13 cellular contexts compared by ENCODE assay signal in the genomic region with DNA sequence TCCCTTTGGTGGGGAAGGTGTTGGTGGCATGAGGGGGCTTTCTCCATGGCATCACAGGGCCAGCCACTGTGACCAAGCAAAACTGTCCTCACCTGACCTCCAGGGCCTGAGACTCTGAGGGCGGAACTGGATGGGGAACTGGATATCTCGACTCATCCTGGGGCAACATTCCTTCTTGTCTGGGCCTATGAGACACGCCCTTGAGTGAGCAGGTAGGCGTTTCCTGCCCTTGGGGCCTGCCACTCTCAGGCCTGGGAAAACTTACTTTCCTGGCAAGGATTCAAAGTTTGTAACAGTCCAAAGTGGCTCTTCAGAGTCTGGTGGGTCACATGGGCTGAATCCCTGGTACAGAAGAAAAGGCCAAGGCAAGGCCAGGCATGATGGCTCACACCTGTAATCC. TPM values are rescaled to one million over a fixed set of nuclear protein-coding genes. Genes with fewer than 3 reads are reported as not detected.
DNase-seq lines count a peak whose midpoint lies in the region; ATAC-seq and TF ChIP-seq lines count a peak whose summit lies in the region.
"Had no signal": no experiment of that assay in that cellular context is flagged by ENCODE, and none has a peak within 500 bp of the region (broad histone marks: within the 10 kb centered on the region; RNA-seq: fewer than 3 reads in every experiment).

No MANE protein-coding gene starts in this region.

- no peak overlapping the region for H3K4me3 ChIP-seq in choroid plexus epithelial cell (ENCODE audit: low read depth, low read length)

- peaks cover 17% of the 10 kb centered on the region for H3K4me1 Mint-ChIP-seq in mesothelial cell of epicardium

- H3K27me3 Mint-ChIP-seq in mesothelial cell of epicardium (ENCODE audit: low read depth), result peaks cover 19% of the 10 kb centered on the region

- H3K27ac Mint-ChIP-seq in mesothelial cell of epicardium, result peak overlapping the region; percentile 91

- no peak for TF ChIP-seq CTCF in choroid plexus epithelial cell (conservative IDR thresholded peaks at IDR 0.05; ENCODE audit: low read depth, low read length)
- TF ChIP-seq CTCF in mesothelial cell of epicardium (IDR thresholded peaks at IDR 0.05; ENCODE audit: unreplicated experiment), result no peak

- in situ Hi-C loops in Caki2 (cut with HindIII; ENCODE audit: low pct_unique_long_range_greater_than_20kb, low sequenced_read_pairs), result no loop called here

- H3K4me3 Mint-ChIP-seq in mesothelial cell of epicardium, result no peak overlapping the region

- H3K36me3 Mint-ChIP-seq in mesothelial cell of epicardium, result no peaks in the 10 kb centered on the region

- no peak for ATAC-seq in GM21737 (IDR thresholded peaks at IDR 0.05; ENCODE audit: unreplicated experiment)

- DNase-seq in Caki2 (ENCODE audit: low read depth) (peak; percentile 96), LHCN-M2 (ENCODE audit: low read depth) (peak; percentile 39), choroid plexus epithelial cell (ENCODE audit: low read depth) (peak; percentile 33), mesothelial cell of epicardium (ENCODE audit: low spot score in 2 of 2, unreplicated experiment in 2 of 2) (no peak), putamen (ENCODE audit: low spot score) (no peak), SW 1271 (lab: John Stamatoyannopoulos, UW) (no peak), caudate nucleus (lab: John Stamatoyannopoulos, UW) (no peak)
- DNase-seq: NCI-H1694; stimulated activated CD4-positive, alpha-beta T cell treated with anti-CD3 and anti-CD28 coated beads, Interleukin-2, amount 100 ng/mL, for 48 hours had no signal

- peaks cover 11% of the 10 kb centered on the region for H3K9me3 Mint-ChIP-seq in mesothelial cell of epicardium

- no peak overlapping the region for H3K27ac ChIP-seq in caudate nucleus (ENCODE audit: low read depth, low read length)

RNA-seq across cellular contexts. Expression of a gene that starts 9.6 kb away (rescaled TPM):
- 141 and 168 TPM in 2 replicates for total RNA-seq in Caki2 (2014; rRNA removed; shearing (Covaris generic); ENCODE audit: low replicate concordance)
- total RNA-seq in LHCN-M2 (2014; rRNA removed), result 68.7 and 172 TPM in 2 replicates
- polyA plus RNA-seq in LHCN-M2 (2012), result 121 TPM
- 6.8 to 8.9 TPM (median 7.1 TPM) in 3 replicates for total RNA-seq in mesothelial cell of epicardium

RNA-seq across cellular contexts. Expression of a gene that starts 22.3 kb away (rescaled TPM):
- total RNA-seq in Caki2 (2014; rRNA removed; shearing (Covaris generic); ENCODE audit: low replicate concordance), result not detected in 2 replicates
- not detected in 2 replicates for total RNA-seq in LHCN-M2 (2014; rRNA removed)
- not detected for polyA plus RNA-seq in LHCN-M2 (2012)
- not detected in 3 replicates for total RNA-seq in mesothelial cell of epicardium
- total RNA-seq: fibroblast of villous mesenchyme, myocyte, temporal lobe had no signal

RNA-seq across cellular contexts. Expression of a gene that starts 24.0 kb away (rescaled TPM):
- total RNA-seq in Caki2 (2014; rRNA removed; shearing (Covaris generic); ENCODE audit: low replicate concordance), result not detected in 2 replicates
- 1.9 TPM in 1 of 2 replicates, not detected in the other for total RNA-seq in LHCN-M2 (2014; rRNA removed)
- 0.89 TPM for polyA plus RNA-seq in LHCN-M2 (2012)
- total RNA-seq in mesothelial cell of epicardium, result not detected in 3 replicates
- total RNA-seq: fibroblast of villous mesenchyme, myocyte had no signal

RNA-seq across cellular contexts. Expression of a gene that starts 34.1 kb away (rescaled TPM):
- total RNA-seq in Caki2 (2014; rRNA removed; shearing (Covaris generic); ENCODE audit: low replicate concordance), result 17.6 TPM in 1 of 2 replicates, not detected in the other
- total RNA-seq in LHCN-M2 (2014; rRNA removed) (not detected in 2 replicates), mesothelial cell of epicardium (0.63 to 0.95 TPM (median 0.66 TPM) in 3 replicates)
- polyA plus RNA-seq in LHCN-M2 (2012), result 0.18 TPM
- total RNA-seq: fibroblast of villous mesenchyme, myocyte had no signal

RNA-seq across cellular contexts. Expression of a gene that starts 38.0 kb away (rescaled TPM):
- 46.4 and 57.5 TPM in 2 replicates for total RNA-seq in Caki2 (2014; rRNA removed; shearing (Covaris generic); ENCODE audit: low replicate concordance)
- total RNA-seq in LHCN-M2 (2014; rRNA removed), result 80.5 and 81.9 TPM in 2 replicates
- polyA plus RNA-seq in LHCN-M2 (2012), result 70.3 TPM
- 66.3 to 74.6 TPM (median 69.1 TPM) in 3 replicates for total RNA-seq in mesothelial cell of epicardium

Comparison
In these comparisons a context has a peak if more than half of its experiments do, and no peak if none do; other contexts are left out.
1. DNase-seq: peak in Caki2 (single experiment), LHCN-M2 (single experiment) and choroid plexus epithelial cell (single experiment); none in mesothelial cell of epicardium (0 of 2), putamen (single experiment), SW 1271 (0 of 2) and caudate nucleus (0 of 61).